In genomic region chr15:88701561-88702095, GRCh38 we compare ENCODE assay signal across 8 cellular contexts.
DNase-seq lines count a peak whose midpoint lies in the region; ATAC-seq, FAIRE-seq and TF ChIP-seq lines count a peak whose summit lies in the region.

No MANE protein-coding gene starts in this region.

- H3K36me3 ChIP-seq in DOHH2 (ENCODE audit: control insufficient read depth, low read length) (no peaks in the 10 kb centered on the region), OCI-LY3 (replicated peaks; ENCODE audit: low read depth, low read length) (no peaks in the 10 kb centered on the region)

- H3K4me3 ChIP-seq in DOHH2 (ENCODE audit: low read length) (no peak overlapping the region), OCI-LY3 (ENCODE audit: low read length) (no peak overlapping the region)

- no peaks in the 10 kb centered on the region for H3F3A ChIP-seq in DOHH2 (ENCODE audit: control insufficient read depth, insufficient read depth)

- intact Hi-C loops in left cardiac atrium (cut with DNase I): no loop called here

- H3K4me2 ChIP-seq in DOHH2 (ENCODE audit: low read length) (no peak overlapping the region), OCI-LY3 (ENCODE audit: low read length) (no peak overlapping the region)

- FAIRE-seq in RCC 7860 (lab: Jason Lieb, UNC): no peak

- no peak overlapping the region for H3K9ac ChIP-seq in OCI-LY3 (ENCODE audit: low read length)

- H3K4me1 ChIP-seq in DOHH2 (ENCODE audit: control insufficient read depth, low read length) (no peaks in the 10 kb centered on the region), OCI-LY3 (ENCODE audit: low read length) (peaks cover 10% of the 10 kb centered on the region; the same call in 1 of the 2 replicates)

- no peak for ATAC-seq in HG03139 (IDR thresholded peaks at IDR 0.05; ENCODE audit: unreplicated experiment)
- no peak for ATAC-seq in left cardiac atrium

- no peak overlapping the region for H2AFZ ChIP-seq in OCI-LY3 (ENCODE audit: low read depth, low read length)

- H3K27ac ChIP-seq in DOHH2 (ENCODE audit: low read depth, low read length): no peak overlapping the region
- no peak overlapping the region for H3K27ac ChIP-seq in OCI-LY3 (ENCODE audit: low read length)

- peaks cover 37% of the 10 kb centered on the region for H3K27me3 ChIP-seq in DOHH2 (ENCODE audit: control insufficient read depth, low read length)
- H3K27me3 ChIP-seq in OCI-LY3 (ENCODE audit: low read depth, low read length): peaks cover 24% of the 10 kb centered on the region; the same call in 1 of the 2 replicates

- H3K9me3 ChIP-seq in DOHH2 (ENCODE audit: control insufficient read depth, insufficient read depth, low read length): no peaks in the 10 kb centered on the region
- H3K9me3 ChIP-seq in OCI-LY3 (ENCODE audit: insufficient read depth, low read length): no peaks in the 10 kb centered on the region

- TF ChIP-seq CTCF in DOHH2 (IDR thresholded peaks at IDR 0.05; ENCODE audit: low read depth, low read length, poor library complexity, severe bottlenecking) (peak; percentile 87), OCI-LY3 (IDR thresholded peaks at IDR 0.05; ENCODE audit: low read depth, low read length) (peak; percentile 91)

- DNase-seq in GM19238 (ENCODE audit: insufficient read length, low spot score) (peak; percentile 19), erythroblast (lab: John Stamatoyannopoulos, UW) (peak; percentile 30 to 57), left cardiac atrium (no peak), NCI-H524 treated with DMSO at 0.1 percent for 48 hours (lab: John Stamatoyannopoulos, UW) (no peak), RCC 7860 (ENCODE audit: low spot score) (no peak)

- H3K79me2 ChIP-seq in DOHH2 (ENCODE audit: control insufficient read depth, low read length) (no peaks in the 10 kb centered on the region), OCI-LY3 (ENCODE audit: low read length) (no peaks in the 10 kb centered on the region)

- no peaks in the 10 kb centered on the region for H3K9me2 ChIP-seq in DOHH2 (replicated peaks; ENCODE audit: control insufficient read depth, low read length)

- H4K20me1 ChIP-seq in DOHH2 (ENCODE audit: control insufficient read depth, insufficient read depth, low read depth, low read length) (no peaks in the 10 kb centered on the region), OCI-LY3 (ENCODE audit: insufficient read depth, low read length) (no peaks in the 10 kb centered on the region)

- no peak for TF ChIP-seq POLR2A in erythroblast (IDR thresholded peaks at IDR 0.05; ENCODE audit: low read length)

Comparison
In these comparisons a context has a peak if more than half of its experiments do, and no peak if none do; other contexts are left out.
1. DNase-seq: peak in GM19238 (single experiment) and erythroblast (2 of 2); none in left cardiac atrium (single experiment), NCI-H524 treated with DMSO at 0.1 percent for 48 hours (single experiment) and RCC 7860 (single experiment).